In genomic region chr20:36881888-36882287, GRCh38 we compare ENCODE assay signal across 15 cellular contexts. TPM values are rescaled to one million over a fixed set of nuclear protein-coding genes. Genes with fewer than 3 reads are reported as not detected.
DNase-seq lines count a peak whose midpoint lies in the region; ATAC-seq and TF ChIP-seq lines count a peak whose summit lies in the region.
"Had no signal": no experiment of that assay in that cellular context is flagged by ENCODE, and none has a peak within 500 bp of the region (broad histone marks: within the 10 kb centered on the region; RNA-seq: fewer than 3 reads in every experiment).

No MANE protein-coding gene starts in this region.

- H3K9me3 ChIP-seq in RWPE2 (ENCODE audit: severe bottlenecking) (no peaks in the 10 kb centered on the region), Caco-2 (no peaks in the 10 kb centered on the region)

- H3K27me3 ChIP-seq in RWPE2 (ENCODE audit: insufficient read depth, poor library complexity, severe bottlenecking): no peaks in the 10 kb centered on the region
- no peaks in the 10 kb centered on the region for H3K27me3 ChIP-seq in Caco-2 (replicated peaks; ENCODE audit: control insufficient read depth, insufficient read depth, low read length)

- POLR2A ChIA-PET in Caco-2 (lab: Charles Lee): no interaction called here

- BruUV-seq in Caco-2 (replicated peaks; lab: Mats Ljungman, UMichigan): no TSS peak

- H3K27ac ChIP-seq in RWPE2 (ENCODE audit: poor library complexity, severe bottlenecking): no peak overlapping the region
- H3K27ac ChIP-seq: skin epidermis had no signal

- H3K36me3 ChIP-seq in RWPE2 (ENCODE audit: low read depth): no peaks in the 10 kb centered on the region
- no peaks in the 10 kb centered on the region for H3K36me3 ChIP-seq in Caco-2 (ENCODE audit: control insufficient read depth, insufficient read depth, low read length)

- peak; percentile 79 for ATAC-seq in RWPE2 (ENCODE audit: low read depth)

- DNase-seq in DMS53 (lab: John Stamatoyannopoulos, UW) (peak; percentile 87), GM20000 (ENCODE audit: low spot score) (peak; percentile 67), RWPE2 (ENCODE audit: low spot score) (peak; percentile 71), kidney glomerular epithelial cell (lab: John Stamatoyannopoulos, UW) (peak; percentile 82), NCI-H1092 treated with DMSO at 0.1 percent for 48 hours (lab: John Stamatoyannopoulos, UW) (no peak), NCI-H2081 (lab: John Stamatoyannopoulos, UW) (no peak), Caco-2 (no peak), NCI-H526 treated with DMSO at 0.1 percent for 48 hours (lab: John Stamatoyannopoulos, UW) (no peak)
- DNase-seq: dermis blood vessel endothelial cell; head of caudate nucleus; midbrain; NK-92 treated with Interleukin-12 subunit alpha and Interleukin-12 subunit beta, amount 100 ng/mL, for 24 hours; T1000 had no signal

- H3K4me1 Mint-ChIP-seq in Caco-2 (ENCODE audit: low read depth, unreplicated experiment): peaks cover 10% of the 10 kb centered on the region

- H3K27ac Mint-ChIP-seq in Caco-2 (ENCODE audit: unreplicated experiment): no peak overlapping the region
- H3K27ac Mint-ChIP-seq: activated naive CD4-positive, alpha-beta T cell treated with anti-CD3 and anti-CD28 coated beads, Interleukin-2, amount 50 U/mL, for 24 hours had no signal

- intact Hi-C loops in Caco-2 (cut with micrococcal nuclease; ENCODE audit: unreplicated experiment): no loop called here

- H3K9me3 Mint-ChIP-seq in Caco-2 (ENCODE audit: unreplicated experiment): no peaks in the 10 kb centered on the region
- H3K9me3 Mint-ChIP-seq: activated naive CD4-positive, alpha-beta T cell treated with anti-CD3 and anti-CD28 coated beads, Interleukin-2, amount 50 U/mL, for 24 hours had no signal

- no peak overlapping the region for H3K4me3 Mint-ChIP-seq in Caco-2 (ENCODE audit: unreplicated experiment)
- H3K4me3 Mint-ChIP-seq: activated naive CD4-positive, alpha-beta T cell treated with anti-CD3 and anti-CD28 coated beads, Interleukin-2, amount 50 U/mL, for 24 hours had no signal

- TF ChIP-seq CTCF in GM20000 (IDR thresholded peaks at IDR 0.05; ENCODE audit: extremely low read depth, missing control alignments) (no peak), RWPE2 (IDR thresholded peaks at IDR 0.05; ENCODE audit: poor library complexity, severe bottlenecking) (no peak), Caco-2 (IDR thresholded peaks at IDR 0.05; ENCODE audit: insufficient read depth in 1 of 2, low read depth in 1 of 2, low read length in 1 of 2, severe bottlenecking in 1 of 2, unreplicated experiment in 1 of 2) (no peak)

- CTCF ChIA-PET in Caco-2 (lab: Charles Lee): interaction anchor here (0.6 to 2.6 kb wide), 6 partner anchors 10 to 108 kb away, joined by 3 to 14 read pairs (median 3); partner anchors contain the start of gene DSN1

- no peaks in the 10 kb centered on the region for H3K36me3 Mint-ChIP-seq in Caco-2 (ENCODE audit: insufficient read depth, unreplicated experiment)
- H3K36me3 Mint-ChIP-seq: activated naive CD4-positive, alpha-beta T cell treated with anti-CD3 and anti-CD28 coated beads, Interleukin-2, amount 50 U/mL, for 24 hours had no signal

- H3K27me3 Mint-ChIP-seq in Caco-2 (ENCODE audit: insufficient read depth, unreplicated experiment): no peaks in the 10 kb centered on the region
- H3K27me3 Mint-ChIP-seq: activated naive CD4-positive, alpha-beta T cell treated with anti-CD3 and anti-CD28 coated beads, Interleukin-2, amount 50 U/mL, for 24 hours had no signal

- no peak overlapping the region for H3K4me3 ChIP-seq in RWPE2 (ENCODE audit: severe bottlenecking)
- H3K4me3 ChIP-seq in Caco-2 (ENCODE audit: low read depth, low read length): no peak overlapping the region
- H3K4me3 ChIP-seq: skin epidermis had no signal

- no peaks in the 10 kb centered on the region for H3K4me1 ChIP-seq in RWPE2 (ENCODE audit: insufficient read depth, poor library complexity, severe bottlenecking)
- H3K4me1 ChIP-seq in Caco-2: peaks cover 2% of the 10 kb centered on the region; the same call in 1 of the 2 replicates

RNA-seq across cellular contexts. Expression of gene TLDC2, which starts 6.0 kb away (rescaled TPM):
- total RNA-seq in Caco-2 (2022): 0.14 TPM in 1 of 2 replicates, not detected in the other

Comparison
In these comparisons a context has a peak if more than half of its experiments do, and no peak if none do; other contexts are left out.
1. DNase-seq: peak in DMS53 (single experiment), GM20000 (single experiment), RWPE2 (single experiment) and kidney glomerular epithelial cell (single experiment); none in NCI-H1092 treated with DMSO at 0.1 percent for 48 hours (single experiment), NCI-H2081 (0 of 2), Caco-2 (0 of 2) and NCI-H526 treated with DMSO at 0.1 percent for 48 hours (single experiment).